1 cellular context compared by ENCODE assay signal in genomic region chr6:95847061-95847460, GRCh38.
TF ChIP-seq lines count a peak whose summit lies in the region.

No MANE protein-coding gene starts in this region.

TF ChIP-seq in GM23338, 12 proteins besides CTCF, POLR2A, EP300 and RAD21 (continued from another document):
- TF ChIP-seq ZNF462 (CRISPR knock-in tag; IDR thresholded peaks at IDR 0.05) = no peak
